9 cellular contexts compared by ENCODE assay signal in genomic region chr3:24829632-24830229, GRCh38.
DNase-seq lines count a peak whose midpoint lies in the region; ATAC-seq and TF ChIP-seq lines count a peak whose summit lies in the region.
"Had no signal": no experiment of that assay in that cellular context is flagged by ENCODE, and none has a peak within 500 bp of the region (broad histone marks: within the 10 kb centered on the region; RNA-seq: fewer than 3 reads in every experiment).

No MANE protein-coding gene starts in this region.

- no peak for TF ChIP-seq CTCF in endothelial cell (IDR thresholded peaks at IDR 0.05; ENCODE audit: unreplicated experiment)
- no peak for TF ChIP-seq CTCF in A673 (conservative IDR thresholded peaks at IDR 0.05; ENCODE audit: low read depth, low read length)

- no peaks in the 10 kb centered on the region for H3K9me3 Mint-ChIP-seq in endothelial cell (ENCODE audit: unreplicated experiment)

- peak overlapping the region; percentile 87 for H3K4me3 Mint-ChIP-seq in endothelial cell (ENCODE audit: unreplicated experiment)

- H3K9me3 ChIP-seq in HUES48 (ENCODE audit: control insufficient read depth, insufficient read depth, low read length) (no peaks in the 10 kb centered on the region), mucosa of rectum (ENCODE audit: control insufficient read depth in 2 of 2, low read length in 2 of 2) (no peaks in the 10 kb centered on the region), A673 (ENCODE audit: low read depth, low read length, poor library complexity, severe bottlenecking) (no peaks in the 10 kb centered on the region)

- peak; percentile 28 for DNase-seq in endothelial cell (ENCODE audit: low spot score)
- no peak for DNase-seq in A673 (ENCODE audit: low spot score)
- DNase-seq in NK-92 (lab: John Stamatoyannopoulos, UW; ENCODE audit: unreplicated experiment): no peak
- no peak for DNase-seq in putamen (ENCODE audit: low spot score)

- no peaks in the 10 kb centered on the region for H3K36me3 Mint-ChIP-seq in endothelial cell (ENCODE audit: low read depth, unreplicated experiment)

- no TSS peak for BruUV-seq in A673 (replicated peaks; lab: Mats Ljungman, UMichigan)

- no peak overlapping the region for H3K9ac ChIP-seq in HUES48 (ENCODE audit: low read depth, low read length)
- no peak overlapping the region for H3K9ac ChIP-seq in mucosa of rectum (ENCODE audit: low read depth in 1 of 2, low read length in 2 of 2)
- H3K9ac ChIP-seq: KMS-11 had no signal

- CTCF ChIA-PET in A673 (lab: Charles Lee): no interaction called here

- no peaks in the 10 kb centered on the region for H3K79me2 ChIP-seq in ACC112 (ENCODE audit: control insufficient read depth, insufficient read depth, low read length, unreplicated experiment)

- ATAC-seq in GM21515 (IDR thresholded peaks at IDR 0.05; ENCODE audit: unreplicated experiment): no peak

- H3K27me3 ChIP-seq in ACC112 (ENCODE audit: insufficient read depth, low read length) (peaks cover 61% of the 10 kb centered on the region), HUES48 (ENCODE audit: control insufficient read depth, insufficient read depth, low read length) (peaks cover 76% of the 10 kb centered on the region), mucosa of rectum (ENCODE audit: control insufficient read depth in 2 of 2, insufficient read depth in 2 of 2, low read length in 2 of 2) (peaks cover 7 to 11% of the 10 kb centered on the region in 2 donors), A673 (replicated peaks; ENCODE audit: insufficient read depth, low read depth, low read length, poor library complexity) (peaks cover 60% of the 10 kb centered on the region)

- H3K36me3 ChIP-seq in ACC112 (ENCODE audit: insufficient read depth, low read length) (no peaks in the 10 kb centered on the region), HUES48 (ENCODE audit: control insufficient read depth, insufficient read depth, low read length) (no peaks in the 10 kb centered on the region), mucosa of rectum (ENCODE audit: control insufficient read depth in 2 of 2, insufficient read depth in 2 of 2, low read length in 2 of 2) (no peaks in the 10 kb centered on the region), A673 (ENCODE audit: insufficient read depth, low read length, poor library complexity, severe bottlenecking) (no peaks in the 10 kb centered on the region)

- no peak overlapping the region for H3K27ac Mint-ChIP-seq in endothelial cell (ENCODE audit: unreplicated experiment)

- H3K4me3 ChIP-seq in ACC112 (ENCODE audit: low read depth, low read length): peak overlapping the region; percentile 71
- H3K4me3 ChIP-seq in HUES48 (ENCODE audit: low read depth, low read length): peak overlapping the region; percentile 59
- H3K4me3 ChIP-seq in mucosa of rectum (ENCODE audit: low read length in 2 of 2): peak overlapping the region; percentile 43 to 44
- H3K4me3 ChIP-seq in A673 (ENCODE audit: low read depth, low read length, poor library complexity, severe bottlenecking): no peak overlapping the region

- peaks cover 9% of the 10 kb centered on the region for H3K4me1 Mint-ChIP-seq in endothelial cell (ENCODE audit: unreplicated experiment)

- no peaks in the 10 kb centered on the region for H3K4me1 ChIP-seq in ACC112 (ENCODE audit: control insufficient read depth, insufficient read depth, low read length, unreplicated experiment)
- peaks cover 3% of the 10 kb centered on the region; the same call in 1 of the 2 replicates for H3K4me1 ChIP-seq in HUES48 (ENCODE audit: control insufficient read depth, insufficient read depth, low read length)
- H3K4me1 ChIP-seq in mucosa of rectum (ENCODE audit: control insufficient read depth in 2 of 2, insufficient read depth in 2 of 2, low read length in 2 of 2): peaks cover 3 to 5% of the 10 kb centered on the region in 2 donors
- H3K4me1 ChIP-seq in A673 (ENCODE audit: insufficient read depth, low read length, poor library complexity, severe bottlenecking): peaks cover 11% of the 10 kb centered on the region

- H3K27me3 Mint-ChIP-seq in endothelial cell (ENCODE audit: unreplicated experiment): peaks cover 17% of the 10 kb centered on the region

- H3K27ac ChIP-seq in ACC112 (ENCODE audit: low read depth, low read length) (no peak overlapping the region), HUES48 (ENCODE audit: low read depth, low read length) (no peak overlapping the region), mucosa of rectum (ENCODE audit: low read depth in 2 of 2, low read length in 2 of 2) (no peak overlapping the region), A673 (ENCODE audit: low read depth, low read length, poor library complexity, severe bottlenecking) (no peak overlapping the region)
- H3K27ac ChIP-seq: KMS-11 had no signal

- POLR2A ChIA-PET in A673 (lab: Charles Lee; ENCODE audit: low non-redundant PET): no interaction called here

- intact Hi-C loops in A673 (cut with micrococcal nuclease; ENCODE audit: unreplicated experiment): no loop called here

- no peak overlapping the region for H2AFZ ChIP-seq in ACC112 (ENCODE audit: low read length, unreplicated experiment)
